In genomic region chr6:4155848-4156466, GRCh38 we compare ENCODE assay signal across 8 cellular contexts. TPM values are rescaled to one million over a fixed set of nuclear protein-coding genes. Genes with fewer than 3 reads are reported as not detected.
DNase-seq lines count a peak whose midpoint lies in the region; ATAC-seq and TF ChIP-seq lines count a peak whose summit lies in the region.

No MANE protein-coding gene starts in this region.

- no peak for DNase-seq in Right ventricle myocardium inferior (ENCODE audit: missing footprints)
- DNase-seq in cardiac septum (ENCODE audit: low spot score), result no peak
- peak; percentile 72 for DNase-seq in NCI-H510A treated with DMSO at 0.1 percent for 48 hours (lab: John Stamatoyannopoulos, UW)
- DNase-seq in activated CD4-positive, alpha-beta T cell treated with anti-CD3 and anti-CD28 coated beads for 1 hour, result peak; percentile 60
- DNase-seq in chondrocyte (ENCODE audit: low spot score), result no peak
- peak in 1 of 2 donors; percentile 71 for DNase-seq in left lung
- peak; percentile 87 for DNase-seq in stimulated activated CD4-positive, alpha-beta T cell treated with anti-CD3 and anti-CD28 coated beads, Interleukin-4, amount 100 ng/mL, for 24 hours

- H3K9me3 ChIP-seq in left lung, result no peaks in the 10 kb centered on the region

- no peak overlapping the region for H3K27ac Mint-ChIP-seq in chondrocyte (ENCODE audit: unreplicated experiment)

- ATAC-seq in Right ventricle myocardium inferior (peak; percentile 74), HG03354 (IDR thresholded peaks at IDR 0.05; ENCODE audit: poor library complexity, severe bottlenecking, unreplicated experiment) (peak; percentile 82), left lung (peak; percentile 99)

- peaks cover 0 to 4% of the 10 kb centered on the region in 2 donors for H3K4me1 ChIP-seq in left lung

- peaks cover 4% of the 10 kb centered on the region for H3K4me1 Mint-ChIP-seq in chondrocyte (ENCODE audit: low read depth)

- no peak overlapping the region for H3K27ac ChIP-seq in left lung

- H3K9me3 Mint-ChIP-seq in chondrocyte (ENCODE audit: low read depth), result peaks cover 7% of the 10 kb centered on the region

- H3K4me3 ChIP-seq in left lung, result no peak overlapping the region

- H3K36me3 ChIP-seq in left lung, result no peaks in the 10 kb centered on the region

- H3K27me3 ChIP-seq in left lung, result no peaks in the 10 kb centered on the region

- intact Hi-C loops in Right ventricle myocardium inferior (cut with DNase I), result loop anchor here (2.0 kb wide), 1 partner anchor 101 kb away; no protein-coding TSS in a partner anchor
- intact Hi-C loops in cardiac septum (cut with DNase I), result loop anchor here (5.0 to 10.0 kb wide), 2 partner anchors 99 to 411 kb away; no protein-coding TSS in a partner anchor
- intact Hi-C loops in left lung (cut with DNase I), result no loop called here

- no peak overlapping the region for H3K4me3 Mint-ChIP-seq in chondrocyte (ENCODE audit: unreplicated experiment)

- TF ChIP-seq CTCF in chondrocyte (IDR thresholded peaks at IDR 0.05) (peak; percentile 96), left lung (IDR thresholded peaks at IDR 0.05) (peak; percentile 79 to 81)

- no peaks in the 10 kb centered on the region for H3K27me3 Mint-ChIP-seq in chondrocyte (ENCODE audit: low read depth)

- H3K36me3 Mint-ChIP-seq in chondrocyte (ENCODE audit: low read depth), result no peaks in the 10 kb centered on the region

RNA-seq across cellular contexts. Expression of gene ECI2, which starts 20.6 kb away (rescaled TPM):
- total RNA-seq in Right ventricle myocardium inferior (150 TPM), cardiac septum (123 TPM), chondrocyte (29.0 to 33.7 TPM (median 29.2 TPM) in 3 replicates), left lung (10 to 100 TPM; 34.4 to 42.0 TPM)

Comparison
In these comparisons a context has a peak if more than half of its experiments do, and no peak if none do; other contexts are left out.
1. DNase-seq: peak in NCI-H510A treated with DMSO at 0.1 percent for 48 hours (single experiment), activated CD4-positive, alpha-beta T cell treated with anti-CD3 and anti-CD28 coated beads for 1 hour (single experiment) and stimulated activated CD4-positive, alpha-beta T cell treated with anti-CD3 and anti-CD28 coated beads, Interleukin-4, amount 100 ng/mL, for 24 hours (single experiment); none in Right ventricle myocardium inferior (single experiment), cardiac septum (single experiment) and chondrocyte (single experiment).
2. intact Hi-C loops: an anchor here in Right ventricle myocardium inferior (2.0 kb wide) and cardiac septum (5.0 to 10.0 kb wide); none called in left lung.
3. Peak in every context shown above with its lines, with median percentiles within 50 percentile points of each other: ATAC-seq.